Comparison of ENCODE assay signal across 8 cellular contexts in genomic region chr12:98646165-98646764, GRCh38. TPM values are rescaled to one million over a fixed set of nuclear protein-coding genes. Genes with fewer than 3 reads are reported as not detected.
A peak's percentile ranks its signal among the peaks of the same experiment; 100 is the strongest.
DNase-seq lines count a peak whose midpoint lies in the region; ATAC-seq and TF ChIP-seq lines count a peak whose summit lies in the region.

No MANE protein-coding gene starts in this region.

- no peak for DNase-seq in activated T-cell treated with anti-CD3 and anti-CD28 coated beads, Interleukin-2, amount 50 U/mL, for 72 hours
- DNase-seq in activated T-cell treated with anti-CD3 and anti-CD28 coated beads, Interleukin-2, amount 50 U/mL, for 1 hour, result no peak
- DNase-seq in SK-N-DZ (ENCODE audit: low spot score) (peak; percentile 12), fibroblast of lung (ENCODE audit: low read depth in 2 of 2) (peak; percentile 34 to 54), pons (ENCODE audit: low spot score) (peak; percentile 35), NCI-H1092 (lab: John Stamatoyannopoulos, UW) (no peak)

- peak overlapping the region; percentile 64 for H3K27ac Mint-ChIP-seq in activated T-cell treated with anti-CD3 and anti-CD28 coated beads, Interleukin-2, amount 50 U/mL, for 72 hours

- peaks cover 26% of the 10 kb centered on the region for H3K4me1 Mint-ChIP-seq in activated T-cell treated with anti-CD3 and anti-CD28 coated beads, Interleukin-2, amount 50 U/mL, for 72 hours (ENCODE audit: low read depth)

- H3K27me3 ChIP-seq in fibroblast of lung (ENCODE audit: control insufficient read depth, insufficient read depth, low read length), result no peaks in the 10 kb centered on the region

- peaks cover 69% of the 10 kb centered on the region for H3K79me2 ChIP-seq in fibroblast of lung (ENCODE audit: control insufficient read depth, insufficient read depth, low read length)

- peak overlapping the region; percentile 91 for H3K27ac ChIP-seq in fibroblast of lung (ENCODE audit: insufficient read depth, low read length)

- peak overlapping the region; percentile 74 to 98 (median 80) for H3K4me3 ChIP-seq in fibroblast of lung (replicated peaks in 1 of 4; ENCODE audit: control extremely low read depth in 1 of 4, insufficient read depth in 1 of 4, low read depth in 3 of 4, low read length in 4 of 4)

- peak overlapping the region; percentile 85 for H3K4me2 ChIP-seq in fibroblast of lung (ENCODE audit: extremely low read depth, insufficient read depth, low read length)

- H3K36me3 ChIP-seq in fibroblast of lung (ENCODE audit: control insufficient read depth, insufficient read depth, low read length), result peaks cover 4% of the 10 kb centered on the region

- no peaks in the 10 kb centered on the region for H3K9me3 Mint-ChIP-seq in activated T-cell treated with anti-CD3 and anti-CD28 coated beads, Interleukin-2, amount 50 U/mL, for 72 hours

- TF ChIP-seq CTCF in fibroblast of lung (conservative IDR thresholded peaks at IDR 0.05 in 1 of 2, IDR thresholded peaks at IDR 0.05 in 1 of 2; ENCODE audit: low read depth in 1 of 2, low read length in 2 of 2), result peak in 1 of 2 donors; percentile 18

- H3K9ac ChIP-seq in fibroblast of lung (ENCODE audit: insufficient read depth, low read length), result no peak overlapping the region

- peak overlapping the region; percentile 97 to 100 for H3K4me3 Mint-ChIP-seq in activated T-cell treated with anti-CD3 and anti-CD28 coated beads, Interleukin-2, amount 50 U/mL, for 72 hours

- H3K36me3 Mint-ChIP-seq in activated T-cell treated with anti-CD3 and anti-CD28 coated beads, Interleukin-2, amount 50 U/mL, for 72 hours (ENCODE audit: insufficient read depth in 2 of 2), result peaks cover 3 to 7% of the 10 kb centered on the region in 2 donors

- no peaks in the 10 kb centered on the region for H3K9me3 ChIP-seq in fibroblast of lung (ENCODE audit: control insufficient read depth, insufficient read depth, low read depth, low read length)

- no peak overlapping the region for H2AFZ ChIP-seq in fibroblast of lung (ENCODE audit: low read length)

- no peaks in the 10 kb centered on the region for H3K27me3 Mint-ChIP-seq in activated T-cell treated with anti-CD3 and anti-CD28 coated beads, Interleukin-2, amount 50 U/mL, for 72 hours (ENCODE audit: low read depth)

- no peaks in the 10 kb centered on the region for H4K20me1 ChIP-seq in fibroblast of lung (ENCODE audit: control insufficient read depth, extremely low read depth, insufficient read depth, low read length)

- ATAC-seq in activated T-cell treated with anti-CD3 and anti-CD28 coated beads, Interleukin-2, amount 50 U/mL, for 72 hours (replicated peaks in 1 of 2), result no peak
- no peak for ATAC-seq in GM19397 (IDR thresholded peaks at IDR 0.05; ENCODE audit: unreplicated experiment)
- ATAC-seq in HG03280 (IDR thresholded peaks at IDR 0.05; ENCODE audit: unreplicated experiment), result no peak

- no peaks in the 10 kb centered on the region for H3K4me1 ChIP-seq in fibroblast of lung (ENCODE audit: control insufficient read depth, extremely low read depth, insufficient read depth, low read length)

RNA-seq across cellular contexts. Expression of gene APAF1, which starts 1.2 kb away (rescaled TPM):
- 10 to 100 TPM; 18.6 to 22.2 TPM for total RNA-seq in activated T-cell treated with anti-CD3 and anti-CD28 coated beads, Interleukin-2, amount 50 U/mL, for 72 hours
- polyA plus RNA-seq in SK-N-DZ (2014; cell fraction: cytosol; rRNA removed), result 23.4 and 25.3 TPM in 2 replicates
- polyA plus RNA-seq in SK-N-DZ (2014; cell fraction: nucleus; rRNA removed), result 12.8 and 13.8 TPM in 2 replicates
- 19.3 and 23.3 TPM in 2 replicates for total RNA-seq in fibroblast of lung
- 13.6 and 14.8 TPM in 2 replicates for polyA plus RNA-seq in fibroblast of lung
- polyA plus RNA-seq in fibroblast of lung (2012), result 8.9 and 9.8 TPM in 2 replicates
- polyA minus RNA-seq in fibroblast of lung (ENCODE audit: low replicate concordance), result 4.4 and 6.8 TPM in 2 replicates

RNA-seq across cellular contexts. Expression of gene IKBIP, which starts 1.7 kb away (rescaled TPM):
- total RNA-seq in activated T-cell treated with anti-CD3 and anti-CD28 coated beads, Interleukin-2, amount 50 U/mL, for 72 hours, result 10 to 100 TPM; 17.2 to 20.4 TPM
- polyA plus RNA-seq in SK-N-DZ (2014; cell fraction: cytosol; rRNA removed), result 24.2 and 24.3 TPM in 2 replicates
- 10.0 and 14.5 TPM in 2 replicates for polyA plus RNA-seq in SK-N-DZ (2014; cell fraction: nucleus; rRNA removed)
- total RNA-seq in fibroblast of lung, result 38.5 and 43.9 TPM in 2 replicates
- 58.4 and 58.5 TPM in 2 replicates for polyA plus RNA-seq in fibroblast of lung
- 55.7 and 56.0 TPM in 2 replicates for polyA plus RNA-seq in fibroblast of lung (2012)
- 0.55 and 0.82 TPM in 2 replicates for polyA minus RNA-seq in fibroblast of lung (ENCODE audit: low replicate concordance)

RNA-seq across cellular contexts. Expression of gene SLC25A3, which starts 52.8 kb away (rescaled TPM):
- total RNA-seq in activated T-cell treated with anti-CD3 and anti-CD28 coated beads, Interleukin-2, amount 50 U/mL, for 72 hours, result 100 to 1,000 TPM; 579 to 697 TPM
- 785 and 1,138 TPM in 2 replicates for polyA plus RNA-seq in SK-N-DZ (2014; cell fraction: cytosol; rRNA removed)
- polyA plus RNA-seq in SK-N-DZ (2014; cell fraction: nucleus; rRNA removed), result 519 and 667 TPM in 2 replicates
- total RNA-seq in fibroblast of lung, result 535 and 541 TPM in 2 replicates
- 999 and 1,157 TPM in 2 replicates for polyA plus RNA-seq in fibroblast of lung
- 766 and 767 TPM in 2 replicates for polyA plus RNA-seq in fibroblast of lung (2012)
- 181 and 224 TPM in 2 replicates for polyA minus RNA-seq in fibroblast of lung (ENCODE audit: low replicate concordance)

Comparison
In these comparisons a context has a peak if more than half of its experiments do, and no peak if none do; other contexts are left out.
1. DNase-seq: peak in SK-N-DZ (single experiment), fibroblast of lung (2 of 2) and pons (single experiment); none in activated T-cell treated with anti-CD3 and anti-CD28 coated beads, Interleukin-2, amount 50 U/mL, for 72 hours (0 of 2), activated T-cell treated with anti-CD3 and anti-CD28 coated beads, Interleukin-2, amount 50 U/mL, for 1 hour (single experiment) and NCI-H1092 (single experiment).